In genomic region chr17:50904522-50905459, GRCh38 we compare ENCODE assay signal across 8 cellular contexts. TPM values are rescaled to one million over a fixed set of nuclear protein-coding genes. Genes with fewer than 3 reads are reported as not detected.
DNase-seq lines count a peak whose midpoint lies in the region; ATAC-seq and TF ChIP-seq lines count a peak whose summit lies in the region.

No MANE protein-coding gene starts in this region.

- WGBS in mesendoderm (ENCODE audit: extremely low coverage, insufficient coverage, low lambda C conversion rate), result no CpG with 5 or more reads among the region's 16 CpGs

- H3K79me2 ChIP-seq in mesendoderm (ENCODE audit: control insufficient read depth, insufficient read depth, low read length), result no peaks in the 10 kb centered on the region

- H3K56ac ChIP-seq in mesendoderm (ENCODE audit: low read length), result peak overlapping the region; percentile 47

- ATAC-seq in HG03025 (IDR thresholded peaks at IDR 0.05; ENCODE audit: low FRiP score, unreplicated experiment), result no peak

- no peak overlapping the region for H3K4me2 ChIP-seq in mesendoderm (ENCODE audit: low read length)

- no peak overlapping the region for H2BK120ac ChIP-seq in mesendoderm (ENCODE audit: low read depth, low read length)

- H3K18ac ChIP-seq in mesendoderm (ENCODE audit: low read length), result peak overlapping the region; percentile 29

- TF ChIP-seq CTCF in colonic mucosa (IDR thresholded peaks at IDR 0.05), result no peak
- no peak for TF ChIP-seq CTCF in vagina (IDR thresholded peaks at IDR 0.05)

- no peak overlapping the region for H3K4ac ChIP-seq in mesendoderm (ENCODE audit: low read depth, low read length)

- H2BK5ac ChIP-seq in mesendoderm (ENCODE audit: low read length), result no peak overlapping the region

- H3K36me3 ChIP-seq in colonic mucosa (no peaks in the 10 kb centered on the region), mesendoderm (ENCODE audit: control insufficient read depth, insufficient read depth, low read length) (no peaks in the 10 kb centered on the region), vagina (no peaks in the 10 kb centered on the region)

- H3K9ac ChIP-seq in colonic mucosa (ENCODE audit: low read depth in 2 of 2, low read length in 2 of 2) (peak overlapping the region; percentile 33 to 79), mesendoderm (ENCODE audit: low read length) (no peak overlapping the region)

- TF ChIP-seq POLR2A in vagina (IDR thresholded peaks at IDR 0.05), result no peak

- H3K27ac ChIP-seq in colonic mucosa (peak overlapping the region; percentile 82), mesendoderm (ENCODE audit: low read depth, low read length) (no peak overlapping the region), vagina (peak overlapping the region; percentile 95)

- H3K27me3 ChIP-seq in colonic mucosa (no peaks in the 10 kb centered on the region), mesendoderm (ENCODE audit: insufficient read depth, low read length, poor library complexity) (no peaks in the 10 kb centered on the region), vagina (no peaks in the 10 kb centered on the region)

- H3K79me1 ChIP-seq in mesendoderm (ENCODE audit: low read length), result no peaks in the 10 kb centered on the region

- no peak overlapping the region for H2AK5ac ChIP-seq in mesendoderm (ENCODE audit: low read length)

- intact Hi-C loops in colonic mucosa (cut with DNase I) (no loop called here), vagina (cut with DNase I) (loop anchor here (5.0 kb wide), 1 partner anchor 37 kb away; the partner anchor contains the start of gene TOB1)

- H4K8ac ChIP-seq in mesendoderm (ENCODE audit: low read depth, low read length), result no peak overlapping the region

- no peak overlapping the region for H2BK15ac ChIP-seq in mesendoderm (replicated peaks; ENCODE audit: low read depth)

- no peaks in the 10 kb centered on the region for H3K9me3 ChIP-seq in colonic mucosa
- no peaks in the 10 kb centered on the region for H3K9me3 ChIP-seq in vagina

- DNase-seq in DMS79 (lab: John Stamatoyannopoulos, UW), result peak; percentile 83
- DNase-seq in NCI-H526 treated with DMSO at 0.1 percent for 48 hours (lab: John Stamatoyannopoulos, UW), result peak; percentile 56
- DNase-seq in colonic mucosa, result peak; percentile 67
- DNase-seq in mesendoderm, result no peak
- DNase-seq in vagina (ENCODE audit: extremely low spot score in 2 of 2), result no peak
- no peak for DNase-seq in NCI-H748 (lab: John Stamatoyannopoulos, UW; ENCODE audit: unreplicated experiment)
- DNase-seq in stimulated activated CD8-positive, alpha-beta memory T cell treated with anti-CD3 and anti-CD28 coated beads, Interleukin-4, amount 100 ng/mL, for 48 hours, result no peak

- H3K4me3 ChIP-seq in colonic mucosa (no peak overlapping the region), mesendoderm (ENCODE audit: low read length) (no peak overlapping the region), vagina (no peak overlapping the region)

- H4K5ac ChIP-seq in mesendoderm (ENCODE audit: low read length), result no peak overlapping the region

- H3K23ac ChIP-seq in mesendoderm (ENCODE audit: low read length), result no peak overlapping the region

- H3K4me1 ChIP-seq in colonic mucosa (peaks cover 24% of the 10 kb centered on the region), mesendoderm (ENCODE audit: control insufficient read depth, low read depth, low read length) (peaks cover 4% of the 10 kb centered on the region), vagina (peaks cover 42% of the 10 kb centered on the region)

RNA-seq across cellular contexts. Expression of gene TOB1, which starts 38.6 kb away (rescaled TPM):
- 100 to 1,000 TPM; 116 to 169 TPM for total RNA-seq in colonic mucosa
- 9.4 TPM for polyA plus RNA-seq in mesendoderm (2013, experiment 1 of 2)
- polyA plus RNA-seq in mesendoderm (2013, experiment 2 of 2), result 9.3 TPM
- total RNA-seq in vagina, result 74.4 TPM

Comparison
In these comparisons a context has a peak if more than half of its experiments do, and no peak if none do; other contexts are left out.
1. DNase-seq: peak in DMS79 (single experiment), NCI-H526 treated with DMSO at 0.1 percent for 48 hours (single experiment) and colonic mucosa (single experiment); none in mesendoderm (single experiment), vagina (0 of 2), NCI-H748 (single experiment) and stimulated activated CD8-positive, alpha-beta memory T cell treated with anti-CD3 and anti-CD28 coated beads, Interleukin-4, amount 100 ng/mL, for 48 hours (single experiment).